17 cellular contexts compared by ENCODE assay signal in genomic region chr9:124605258-124605657, GRCh38.
DNase-seq lines count a peak whose midpoint lies in the region; ATAC-seq, FAIRE-seq and TF ChIP-seq lines count a peak whose summit lies in the region.
"Had no signal": no experiment of that assay in that cellular context is flagged by ENCODE, and none has a peak within 500 bp of the region (broad histone marks: within the 10 kb centered on the region; RNA-seq: fewer than 3 reads in every experiment).

No MANE protein-coding gene starts in this region.

- H3K27me3 Mint-ChIP-seq in H9 (ENCODE audit: low read depth): no peaks in the 10 kb centered on the region
- no peaks in the 10 kb centered on the region for H3K27me3 Mint-ChIP-seq in nephron progenitor cell (ENCODE audit: low read depth, poor library complexity)

- H3K23ac ChIP-seq in H9 (ENCODE audit: insufficient read length, low read depth, low read length): no peak overlapping the region
- H3K23ac ChIP-seq in H1 (ENCODE audit: insufficient read length): no peak overlapping the region

- POLR2A ChIA-PET in H1 (lab: Charles Lee; ENCODE audit: partially characterized antibody): interaction anchor here (0.9 kb wide), 1 partner anchor 9 kb away, joined by 3 read pairs; no protein-coding TSS in a partner anchor

- no peaks in the 10 kb centered on the region for H3K36me3 ChIP-seq in H1 (ENCODE audit: control insufficient read depth in 2 of 4, insufficient read depth in 4 of 4, low read length in 3 of 4)

- peaks cover 0 to 3% of the 10 kb centered on the region in 2 experiments; a peak in 1 of 5 replicates for H3K9me3 Mint-ChIP-seq in H9
- H3K9me3 Mint-ChIP-seq in nephron progenitor cell: peaks cover 5% of the 10 kb centered on the region
- H3K9me3 Mint-ChIP-seq: CD4-positive, alpha-beta memory T cell had no signal

- DNase-seq in H9 (no peak), H1 (ENCODE audit: low read depth in 1 of 2, low spot score in 2 of 2) (no peak), nephron progenitor cell (no peak), D721Med (ENCODE audit: insufficient read length, low spot score) (no peak), SK-N-DZ (ENCODE audit: low spot score) (no peak)
- DNase-seq: C1 segment of cervical spinal cord; Calu3; CD4-positive, alpha-beta memory T cell; COR-L47; DMS153; DND-41; GOT3; H7 had no signal

- no peak overlapping the region for H2BK12ac ChIP-seq in H9 (ENCODE audit: insufficient read length, low read depth, low read length)
- H2BK12ac ChIP-seq in H1 (ENCODE audit: low read depth, low read length): no peak overlapping the region; the same call in 1 of the 2 replicates

- no peaks in the 10 kb centered on the region; the same call in 1 of the 2 replicates for H3K79me2 ChIP-seq in H9 (ENCODE audit: insufficient read depth, low read length)
- peaks cover 0 to 46% of the 10 kb centered on the region in 2 experiments; a peak in 2 of 4 replicates for H3K79me2 ChIP-seq in H1 (ENCODE audit: control insufficient read depth in 1 of 2, insufficient read depth in 2 of 2, low read length in 2 of 2)

- H2BK5ac ChIP-seq in H9 (ENCODE audit: insufficient read length, low read length) (no peak overlapping the region), H1 (ENCODE audit: low read depth, low read length) (no peak overlapping the region)

- H4K91ac ChIP-seq in H9 (ENCODE audit: insufficient read length, low read depth, low read length) (no peak overlapping the region), H1 (replicated peaks; ENCODE audit: insufficient read length, low read length) (no peak overlapping the region)

- H3K23me2 ChIP-seq in H9 (ENCODE audit: insufficient read length, low read depth, low read length, poor library complexity, severe bottlenecking) (no peaks in the 10 kb centered on the region), H1 (ENCODE audit: low read depth, low read length) (no peaks in the 10 kb centered on the region)

- no peak overlapping the region for H2AK5ac ChIP-seq in H9 (ENCODE audit: insufficient read length, low read length)
- H2AK5ac ChIP-seq in H1 (ENCODE audit: low read depth, low read length): no peak overlapping the region

- H3K27ac ChIP-seq in H9 (ENCODE audit: insufficient read length, low read depth, low read length) (no peak overlapping the region), H1 (ENCODE audit: low read depth, low read length) (no peak overlapping the region)

- H3K56ac ChIP-seq in H9 (ENCODE audit: insufficient read length, low read depth, low read length): no peak overlapping the region
- no peak overlapping the region for H3K56ac ChIP-seq in H1 (replicated peaks; ENCODE audit: insufficient read length, low read depth, low read length)

- H4K5ac ChIP-seq in H9 (ENCODE audit: insufficient read length, low read depth, low read length) (no peak overlapping the region), H1 (ENCODE audit: insufficient read length, low read depth, low read length) (no peak overlapping the region)

- no peaks in the 10 kb centered on the region for H3K9me3 ChIP-seq in H9 (ENCODE audit: control insufficient read depth, low read depth, low read length)
- no peaks in the 10 kb centered on the region for H3K9me3 ChIP-seq in H1 (ENCODE audit: insufficient read depth in 2 of 2, low read depth in 1 of 2, low read length in 1 of 2)

- no peak overlapping the region for H3K4me2 ChIP-seq in H9 (ENCODE audit: insufficient read depth, insufficient read length, low read length)
- no peak overlapping the region for H3K4me2 ChIP-seq in H1 (ENCODE audit: insufficient read depth in 1 of 2, low read depth in 2 of 2, low read length in 2 of 2)

- no peak for ATAC-seq in GM18867 (IDR thresholded peaks at IDR 0.05; ENCODE audit: unreplicated experiment)
- ATAC-seq: HCT116 had no signal

- no CpG with 5 or more reads among the region's 4 CpGs for WGBS in H9 (ENCODE audit: extremely low coverage, insufficient read length, low lambda C conversion rate)
- WGBS in H1 (ENCODE audit: extremely low coverage in 1 of 2, insufficient coverage in 1 of 2, insufficient read length in 1 of 2, insufficient replicate concordance in 2 of 2, low coverage in 1 of 2, low lambda C conversion rate in 2 of 2, missing lambda C conversion rate in 1 of 2), 2 experiments: 83% methylated on average over 4 of the region's 4 CpGs; no CpG with 5 or more reads in 1 of the 2 experiments

- H3K27me3 ChIP-seq in H9 (ENCODE audit: insufficient read depth, low read length) (no peaks in the 10 kb centered on the region), H1 (replicated peaks in 1 of 4; ENCODE audit: control insufficient read depth in 3 of 4, extremely low read depth in 1 of 4, insufficient read depth in 3 of 4, low read length in 3 of 4) (no peaks in the 10 kb centered on the region)

- H2BK15ac ChIP-seq in H9 (ENCODE audit: low read depth, low read length) (no peak overlapping the region), H1 (ENCODE audit: low read length) (no peak overlapping the region)

- no peak overlapping the region for H3K14ac ChIP-seq in H9 (ENCODE audit: insufficient read depth, low read length)
- no peak overlapping the region for H3K14ac ChIP-seq in H1 (ENCODE audit: insufficient read length)

- H3K4me3 ChIP-seq in H1 (ENCODE audit: extremely low read depth in 1 of 4, insufficient read depth in 2 of 4, low read depth in 3 of 4, low read length in 4 of 4): no peak overlapping the region

- H2AFZ ChIP-seq in H9 (ENCODE audit: low read length) (no peak overlapping the region), H1 (ENCODE audit: low read length) (no peak overlapping the region)

- TF ChIP-seq EP300 in H1 (IDR thresholded peaks at IDR 0.05; ENCODE audit: borderline replicate concordance in 1 of 2, low read depth in 2 of 2, low read length in 2 of 2): no peak

- no peak overlapping the region for H2BK120ac ChIP-seq in H9 (ENCODE audit: low read depth, low read length, poor library complexity, severe bottlenecking)
- no peak overlapping the region for H2BK120ac ChIP-seq in H1 (replicated peaks; ENCODE audit: low read depth, low read length)

- H3K18ac ChIP-seq in H9 (ENCODE audit: insufficient read length, low read depth, low read length) (no peak overlapping the region), H1 (ENCODE audit: extremely low read depth, low read length) (no peak overlapping the region)

- H3K4me1 ChIP-seq in H9 (ENCODE audit: insufficient read depth, low read length) (0 out of 2 replicates have a peak, but pooled peaks cover 2% of the 10 kb centered on the region), H1 (replicated peaks in 1 of 4; ENCODE audit: control insufficient read depth in 3 of 4, insufficient read depth in 4 of 4, low read length in 3 of 4) (no peaks in the 10 kb centered on the region)

- no peak for TF ChIP-seq POLR2A in H1 (IDR thresholded peaks at IDR 0.05; ENCODE audit: control extremely low read depth in 1 of 2, low read depth in 2 of 2, low read length in 2 of 2)

- TF ChIP-seq CTCF in H9 (conservative IDR thresholded peaks at IDR 0.05) (no peak), H1 (IDR thresholded peaks at IDR 0.05; ENCODE audit: control extremely low read depth in 1 of 3, insufficient read depth in 1 of 3, low read depth in 1 of 3, low read length in 3 of 3) (no peak), nephron progenitor cell (IDR thresholded peaks at IDR 0.05) (no peak), D721Med (IDR thresholded peaks at IDR 0.05; ENCODE audit: insufficient read depth, missing control alignments) (no peak)

- H4K20me1 ChIP-seq in H9 (ENCODE audit: control insufficient read depth, insufficient read depth, insufficient read length) (no peaks in the 10 kb centered on the region), H1 (replicated peaks in 1 of 2; ENCODE audit: control insufficient read depth in 1 of 2, insufficient read depth in 2 of 2, low read length in 2 of 2) (no peaks in the 10 kb centered on the region)

- H3K4ac ChIP-seq in H9 (ENCODE audit: low read depth, low read length): no peak overlapping the region
- no peak overlapping the region for H3K4ac ChIP-seq in H1 (replicated peaks; ENCODE audit: insufficient read length, low read depth, low read length)

- H4K8ac ChIP-seq in H9 (replicated peaks; ENCODE audit: insufficient read length, low read depth, low read length) (no peak overlapping the region), H1 (ENCODE audit: extremely low read depth, insufficient read depth, low read length) (no peak overlapping the region)

- CTCF ChIA-PET in H1 (lab: Charles Lee; ENCODE audit: partially characterized antibody): interaction anchor here (1.0 to 4.0 kb wide), 6 partner anchors 10 to 188 kb away, joined by 3 to 19 read pairs (median 6); no protein-coding TSS in a partner anchor

- H2BK20ac ChIP-seq in H9 (ENCODE audit: low read depth, low read length, poor library complexity, severe bottlenecking): no peak overlapping the region
- peak overlapping the region; percentile 73; the same call in 1 of the 2 replicates for H2BK20ac ChIP-seq in H1 (ENCODE audit: low read length)

- H3K4me3 Mint-ChIP-seq in H9 (no peak overlapping the region), nephron progenitor cell (no peak overlapping the region)
- H3K4me3 Mint-ChIP-seq: CD4-positive, alpha-beta memory T cell had no signal

- TF ChIP-seq RAD21 in H1 (IDR thresholded peaks at IDR 0.05 in 1 of 2, conservative IDR thresholded peaks at IDR 0.05 in 1 of 2; ENCODE audit: low read depth in 2 of 2, low read length in 2 of 2): no peak

- H3K36me3 Mint-ChIP-seq in H9 (ENCODE audit: insufficient read depth in 1 of 3, low read depth in 3 of 3) (peaks cover 3 to 7% (median 5%) of the 10 kb centered on the region in 3 experiments; a peak in 5 of 7 replicates), nephron progenitor cell (ENCODE audit: low read depth) (peaks cover 11% of the 10 kb centered on the region)
- H3K36me3 Mint-ChIP-seq: CD4-positive, alpha-beta memory T cell had no signal

- no peak for FAIRE-seq in H1 (lab: Jason Lieb, UNC)
- FAIRE-seq in D721Med (lab: Jason Lieb, UNC): no peak
- FAIRE-seq: G401.6, GM12892 had no signal

- H3T11ph ChIP-seq in H9 (ENCODE audit: low read length): no peak overlapping the region

- H3K79me1 ChIP-seq in H9 (ENCODE audit: insufficient read depth, low read depth, low read length, poor library complexity, severe bottlenecking) (peaks cover 3% of the 10 kb centered on the region), H1 (ENCODE audit: low read depth, low read length) (no peaks in the 10 kb centered on the region)

- H3K27ac Mint-ChIP-seq in H9 (peak overlapping the region in 2 of 3 experiments; percentile 5 to 46; a peak in 2 of 7 replicates), nephron progenitor cell (peak overlapping the region; percentile 46)

- H3K4me1 Mint-ChIP-seq in H9: peaks cover 22 to 26% of the 10 kb centered on the region in 2 experiments
- peaks cover 36% of the 10 kb centered on the region for H3K4me1 Mint-ChIP-seq in nephron progenitor cell
- H3K4me1 Mint-ChIP-seq: CD4-positive, alpha-beta memory T cell had no signal

- H3K9ac ChIP-seq in H9 (ENCODE audit: extremely low read depth, insufficient read length, low read length) (no peak overlapping the region), H1 (replicated peaks in 1 of 4; ENCODE audit: extremely low read depth in 1 of 4, low read depth in 3 of 4, low read length in 3 of 4) (no peak overlapping the region)

TF ChIP-seq in H1, 55 proteins besides CTCF, POLR2A, EP300 and RAD21:
- no peak for TF ChIP-seq CEBPB (IDR thresholded peaks at IDR 0.05; ENCODE audit: low read depth, low read length)
- TF ChIP-seq CHD1 (IDR thresholded peaks at IDR 0.05; ENCODE audit: low read depth, low read length): no peak
